In the genomic region with DNA sequence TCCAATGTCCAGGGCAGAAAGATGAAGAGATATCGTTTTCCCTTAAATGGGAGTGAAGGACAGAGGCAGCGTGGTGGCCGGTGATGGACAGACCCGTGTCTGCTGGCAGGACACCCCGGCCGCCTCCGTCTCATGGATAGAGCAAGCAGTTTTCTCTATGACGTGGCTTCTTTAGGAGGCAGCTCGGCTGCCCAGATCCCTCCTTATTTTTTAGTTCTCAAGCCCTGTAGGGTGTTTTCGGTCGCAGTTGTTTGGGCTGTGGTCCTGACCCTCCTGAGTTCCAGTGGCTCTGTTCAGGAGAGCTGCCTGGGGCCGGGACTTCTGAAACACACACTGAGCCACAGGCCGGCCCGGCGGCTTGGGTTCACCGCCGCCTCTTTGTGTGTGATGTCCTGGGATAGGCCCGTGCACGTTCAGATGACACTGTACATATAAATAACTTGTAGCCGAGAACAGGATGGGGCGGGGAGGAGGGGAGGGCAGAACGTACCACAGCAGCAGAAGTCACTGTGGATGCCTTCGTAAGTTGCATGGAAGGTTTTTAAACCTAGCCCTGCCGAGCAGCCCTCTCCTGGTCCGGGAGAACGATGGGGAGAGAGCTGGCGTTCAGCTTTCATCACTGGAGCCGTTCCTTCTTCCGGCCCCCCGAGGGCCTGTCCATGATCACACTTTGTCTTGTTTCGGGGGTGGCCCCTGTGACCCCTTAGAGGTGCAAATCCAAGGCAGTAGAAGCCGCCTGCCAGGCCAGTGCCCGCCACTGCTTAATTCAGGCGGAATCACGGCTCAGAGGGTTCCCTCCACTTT, we compare ENCODE assay signal across 8 cellular contexts.
DNase-seq lines count a peak whose midpoint lies in the region; ATAC-seq and TF ChIP-seq lines count a peak whose summit lies in the region.

No MANE protein-coding gene starts in this region.

- H3K27ac Mint-ChIP-seq in T-helper 17 cell, result peak overlapping the region; percentile 93
- peak overlapping the region; percentile 85 for H3K27ac Mint-ChIP-seq in chondrocyte (ENCODE audit: unreplicated experiment)

- TF ChIP-seq EP300 in upper lobe of left lung (IDR thresholded peaks at IDR 0.05), result no peak

- TF ChIP-seq POLR2A in upper lobe of left lung (IDR thresholded peaks at IDR 0.05), result peak in 2 of 4 donors; percentile 11 to 17

- H3K36me3 ChIP-seq in DOHH2 (ENCODE audit: control insufficient read depth, low read length), result peaks cover 13% of the 10 kb centered on the region
- H3K36me3 ChIP-seq in mucosa of rectum (ENCODE audit: control insufficient read depth in 2 of 2, insufficient read depth in 2 of 2, low read length in 2 of 2), result no peaks in the 10 kb centered on the region
- no peaks in the 10 kb centered on the region for H3K36me3 ChIP-seq in upper lobe of left lung

- peaks cover 19% of the 10 kb centered on the region for H3K4me1 Mint-ChIP-seq in T-helper 17 cell
- peaks cover 23% of the 10 kb centered on the region for H3K4me1 Mint-ChIP-seq in chondrocyte (ENCODE audit: low read depth)

- H3K27ac ChIP-seq in DOHH2 (ENCODE audit: low read depth, low read length), result peak overlapping the region; percentile 87
- peak overlapping the region; percentile 54 to 75 for H3K27ac ChIP-seq in mucosa of rectum (ENCODE audit: low read depth in 2 of 2, low read length in 2 of 2)
- H3K27ac ChIP-seq in upper lobe of left lung, result peak overlapping the region; percentile 76 to 88 (median 82)

- peak; percentile 53 for ATAC-seq in T-helper 17 cell
- peak; percentile 8 to 35 for ATAC-seq in upper lobe of left lung (ENCODE audit: low FRiP score in 2 of 2)
- ATAC-seq in HG02610 (IDR thresholded peaks at IDR 0.05; ENCODE audit: unreplicated experiment), result no peak

- H3K27me3 Mint-ChIP-seq in T-helper 17 cell (peaks cover 13% of the 10 kb centered on the region), chondrocyte (ENCODE audit: low read depth) (no peaks in the 10 kb centered on the region)

- H3K9me3 ChIP-seq in DOHH2 (ENCODE audit: control insufficient read depth, insufficient read depth, low read length) (no peaks in the 10 kb centered on the region), T-helper 17 cell (ENCODE audit: control insufficient read depth, low read length, poor library complexity, severe bottlenecking) (no peaks in the 10 kb centered on the region), mucosa of rectum (ENCODE audit: control insufficient read depth in 2 of 2, low read length in 2 of 2) (no peaks in the 10 kb centered on the region), upper lobe of left lung (no peaks in the 10 kb centered on the region)

- peaks cover 6% of the 10 kb centered on the region; the same call in 1 of the 2 replicates for H3F3A ChIP-seq in DOHH2 (ENCODE audit: control insufficient read depth, insufficient read depth)

- H3K9ac ChIP-seq in mucosa of rectum (ENCODE audit: low read depth in 1 of 2, low read length in 2 of 2), result peak overlapping the region; percentile 37 to 52

- no peaks in the 10 kb centered on the region for H3K9me2 ChIP-seq in DOHH2 (replicated peaks; ENCODE audit: control insufficient read depth, low read length)

- no peaks in the 10 kb centered on the region for H4K20me1 ChIP-seq in DOHH2 (ENCODE audit: control insufficient read depth, insufficient read depth, low read depth, low read length)

- H3K79me2 ChIP-seq in DOHH2 (ENCODE audit: control insufficient read depth, low read length), result peaks cover 15% of the 10 kb centered on the region

- peak overlapping the region; percentile 67 for H3K4me3 ChIP-seq in DOHH2 (ENCODE audit: low read length)
- H3K4me3 ChIP-seq in HFF-Myc (replicated peaks; ENCODE audit: low read depth, low read length), result peak overlapping the region; percentile 26
- H3K4me3 ChIP-seq in mucosa of rectum (ENCODE audit: low read length in 2 of 2), result peak overlapping the region; percentile 5 to 44
- peak overlapping the region; percentile 8 to 39 (median 20) for H3K4me3 ChIP-seq in upper lobe of left lung

- DNase-seq in HFF-Myc (ENCODE audit: extremely low read depth, low read depth), result peak; percentile 32
- peak in 1 of 3 donors; percentile 26 for DNase-seq in T-helper 17 cell
- DNase-seq in chondrocyte (ENCODE audit: low spot score), result no peak
- peak; percentile 44 to 81 for DNase-seq in upper lobe of left lung
- DNase-seq in kidney glomerular epithelial cell (lab: John Stamatoyannopoulos, UW), result no peak

- H3K4me1 ChIP-seq in DOHH2 (ENCODE audit: control insufficient read depth, low read length) (peaks cover 55% of the 10 kb centered on the region), mucosa of rectum (ENCODE audit: control insufficient read depth in 2 of 2, insufficient read depth in 2 of 2, low read length in 2 of 2) (peaks cover 5 to 9% of the 10 kb centered on the region in 2 donors), upper lobe of left lung (peaks cover 3 to 24% (median 13%) of the 10 kb centered on the region in 4 donors)

- 54 to 62% methylated on average over 26 to 35 of the region's 35 CpGs for WGBS in upper lobe of left lung, 2 donors

- no peaks in the 10 kb centered on the region for H3K27me3 ChIP-seq in DOHH2 (ENCODE audit: control insufficient read depth, low read length)
- H3K27me3 ChIP-seq in mucosa of rectum (ENCODE audit: control insufficient read depth in 2 of 2, insufficient read depth in 2 of 2, low read length in 2 of 2), result no peaks in the 10 kb centered on the region
- no peaks in the 10 kb centered on the region for H3K27me3 ChIP-seq in upper lobe of left lung

- TF ChIP-seq CTCF in DOHH2 (IDR thresholded peaks at IDR 0.05; ENCODE audit: low read depth, low read length, poor library complexity, severe bottlenecking) (no peak), HFF-Myc (IDR thresholded peaks at IDR 0.05; ENCODE audit: low read depth, low read length, missing control alignments) (no peak), chondrocyte (IDR thresholded peaks at IDR 0.05) (no peak), upper lobe of left lung (IDR thresholded peaks at IDR 0.05) (no peak)

- H3K36me3 Mint-ChIP-seq in T-helper 17 cell (ENCODE audit: low read depth) (no peaks in the 10 kb centered on the region), chondrocyte (ENCODE audit: low read depth) (no peaks in the 10 kb centered on the region)

- H3K4me3 Mint-ChIP-seq in T-helper 17 cell (peak overlapping the region; percentile 82), chondrocyte (ENCODE audit: unreplicated experiment) (peak overlapping the region; percentile 52)

- no peaks in the 10 kb centered on the region for H3K9me3 Mint-ChIP-seq in chondrocyte (ENCODE audit: low read depth)

- peak overlapping the region; percentile 71 for H3K4me2 ChIP-seq in DOHH2 (ENCODE audit: low read length)

Comparison
In these comparisons a context has a peak if more than half of its experiments do, and no peak if none do; other contexts are left out.
1. DNase-seq: peak in HFF-Myc (single experiment) and upper lobe of left lung (2 of 2); none in chondrocyte (single experiment) and kidney glomerular epithelial cell (single experiment).
2. Peak in every context shown above with its lines, with median percentiles within 50 percentile points of each other: H3K27ac ChIP-seq and H3K4me3 ChIP-seq.